17 cellular contexts compared by ENCODE assay signal in the genomic region with DNA sequence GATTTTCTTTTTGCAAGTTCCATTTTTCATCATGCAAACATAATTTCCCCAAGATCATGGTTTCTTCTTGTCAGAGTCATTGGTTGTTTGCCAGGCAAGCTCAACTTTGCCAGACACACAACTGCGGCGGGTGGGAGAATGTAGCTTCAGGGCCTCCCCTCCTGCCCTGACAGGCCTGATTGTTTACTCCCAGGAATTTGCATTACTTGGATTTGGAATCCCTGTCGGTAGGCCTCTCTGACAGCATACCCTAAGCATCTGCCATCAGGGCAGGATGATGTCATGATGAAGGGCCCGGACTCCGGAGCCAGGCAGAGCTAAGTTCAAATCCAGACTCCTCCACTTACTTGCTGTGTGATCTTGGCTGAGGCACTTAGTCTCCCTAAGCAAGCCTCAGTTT. TPM values are rescaled to one million over a fixed set of nuclear protein-coding genes. Genes with fewer than 3 reads are reported as not detected.
DNase-seq lines count a peak whose midpoint lies in the region; ATAC-seq, FAIRE-seq and TF ChIP-seq lines count a peak whose summit lies in the region.
"Had no signal": no experiment of that assay in that cellular context is flagged by ENCODE, and none has a peak within 500 bp of the region (broad histone marks: within the 10 kb centered on the region; RNA-seq: fewer than 3 reads in every experiment).

No MANE protein-coding gene starts in this region.

- 32% methylated on average over 5 of the region's 5 CpGs for WGBS in prostate gland
- WGBS in small intestine, 3 donors = 64 to 77% (median 77%) methylated on average over 5 of the region's 5 CpGs

- TF ChIP-seq POLR2A in prostate gland (IDR thresholded peaks at IDR 0.05) = no peak

- intact Hi-C loops in prostate gland (cut with DNase I) = no loop called here

- TF ChIP-seq CTCF in fibroblast of mammary gland (conservative IDR thresholded peaks at IDR 0.05; ENCODE audit: control insufficient read depth, insufficient read depth, low read depth, low read length) = no peak
- TF ChIP-seq CTCF in prostate gland (IDR thresholded peaks at IDR 0.05) = no peak

- no peaks in the 10 kb centered on the region for H3K36me3 ChIP-seq in SJSA1
- no peaks in the 10 kb centered on the region for H3K36me3 ChIP-seq in prostate gland
- no peaks in the 10 kb centered on the region for H3K36me3 ChIP-seq in small intestine (ENCODE audit: control insufficient read depth in 2 of 2, insufficient read depth in 2 of 2, low read length in 2 of 2)
- H3K36me3 ChIP-seq: Peyer's patch, stomach had no signal

- H3K27ac ChIP-seq in SJSA1 (no peak overlapping the region), prostate gland (no peak overlapping the region), small intestine (ENCODE audit: low read depth in 1 of 2, low read length in 1 of 2) (no peak overlapping the region)
- H3K27ac ChIP-seq: Peyer's patch, stomach had no signal

- ATAC-seq in GM19452 (IDR thresholded peaks at IDR 0.05; ENCODE audit: unreplicated experiment) = no peak
- no peak for ATAC-seq in GM18517 (IDR thresholded peaks at IDR 0.05; ENCODE audit: unreplicated experiment)
- ATAC-seq: activated CD8-positive, alpha-beta T cell treated with anti-CD3 and anti-CD28 coated beads, Interleukin-2, amount 10 ng/mL, durations not matched to agents 7 days and 5 days; CD8-positive, alpha-beta T cell had no signal

- H3K9me3 ChIP-seq in SJSA1 (replicated peaks) (no peaks in the 10 kb centered on the region), prostate gland (no peaks in the 10 kb centered on the region), small intestine (ENCODE audit: control insufficient read depth, low read depth) (no peaks in the 10 kb centered on the region)
- H3K9me3 ChIP-seq: Peyer's patch, stomach had no signal

- no peaks in the 10 kb centered on the region for H3K27me3 ChIP-seq in SJSA1 (replicated peaks)
- H3K27me3 ChIP-seq in prostate gland (replicated peaks; ENCODE audit: insufficient read depth) = no peaks in the 10 kb centered on the region
- H3K27me3 ChIP-seq in small intestine (ENCODE audit: control insufficient read depth in 2 of 2, insufficient read depth in 2 of 2, low read length in 2 of 2) = no peaks in the 10 kb centered on the region
- H3K27me3 ChIP-seq: Peyer's patch, stomach had no signal

- DNase-seq in GM03348 (ENCODE audit: low spot score) (peak; percentile 63), SJSA1 (ENCODE audit: low read depth in 1 of 2, low spot score in 2 of 2) (peak; percentile 71 to 78), fibroblast of mammary gland (ENCODE audit: low read depth) (peak; percentile 73), prostate gland (ENCODE audit: low spot score) (peak; percentile 59), small intestine (no peak)
- DNase-seq in activated effector memory CD4-positive, alpha-beta T cell treated with Interleukin-2 at 50 U/mL for 16 hours = no peak
- DNase-seq: activated CD8-positive, alpha-beta T cell treated with anti-CD3 and anti-CD28 coated beads, Interleukin-2, amount 10 ng/mL, durations not matched to agents 7 days and 5 days; activated gamma-delta T cell; CD8-positive, alpha-beta T cell; central memory CD4-positive, alpha-beta T cell; Peyer's patch; retina; stimulated activated CD4-positive, alpha-beta T cell treated with anti-CD3 and anti-CD28 coated beads, Interleukin-4, amount 100 ng/mL, for 4 hours; stomach had no signal

- no peak for FAIRE-seq in small intestine (lab: Jason Lieb, UNC)
- FAIRE-seq: islet of Langerhans had no signal

- H3K4me1 ChIP-seq in SJSA1 (replicated peaks) (peaks cover 15% of the 10 kb centered on the region), prostate gland (replicated peaks) (no peaks in the 10 kb centered on the region), small intestine (ENCODE audit: control insufficient read depth in 2 of 2, insufficient read depth in 1 of 2, low read depth in 1 of 2, low read length in 1 of 2) (no peaks in the 10 kb centered on the region)

- no peak overlapping the region for H3K4me3 ChIP-seq in SJSA1
- H3K4me3 ChIP-seq in fibroblast of mammary gland (ENCODE audit: control insufficient read depth, low read depth, low read length) = no peak overlapping the region
- no peak overlapping the region for H3K4me3 ChIP-seq in prostate gland
- no peak overlapping the region for H3K4me3 ChIP-seq in small intestine (ENCODE audit: low read depth in 1 of 2, low read length in 2 of 2)
- H3K4me3 ChIP-seq: Peyer's patch, stomach had no signal

RNA-seq across cellular contexts. Expression of a gene that starts 15.0 kb away (rescaled TPM):
- 2,445 and 3,427 TPM in 2 replicates for total RNA-seq in SJSA1 (2014; rRNA removed; shearing (Covaris generic))
- total RNA-seq in prostate gland = 1,000 to 10,000 TPM; 1,708 to 3,672 TPM
- polyA plus RNA-seq in small intestine = 1,000 to 10,000 TPM; 2,980 to 5,825 (median 5,408) TPM

RNA-seq across cellular contexts. Expression of a gene that starts 21.8 kb away (rescaled TPM):
- not detected in 2 replicates for total RNA-seq in SJSA1 (2014; rRNA removed; shearing (Covaris generic))
- 100 to 1,000 TPM; 425 to 612 TPM for total RNA-seq in prostate gland
- polyA plus RNA-seq in small intestine = 100 to 1,000 TPM; 288 to 939 (median 792) TPM

Comparison
In these comparisons a context has a peak if more than half of its experiments do, and no peak if none do; other contexts are left out.
1. DNase-seq: peak in GM03348 (single experiment), SJSA1 (2 of 2), fibroblast of mammary gland (single experiment) and prostate gland (single experiment); none in activated effector memory CD4-positive, alpha-beta T cell treated with Interleukin-2 at 50 U/mL for 16 hours (single experiment) and small intestine (single experiment).
2. RNA of a gene that starts 21.8 kb away (total RNA-seq): 425 to 612 TPM in prostate gland; not detected in SJSA1; every median in the first group is over 100 times any median in the second.